Comparison of ENCODE assay signal across 8 cellular contexts in genomic region chr2:61065706-61066688, GRCh38. TPM values are rescaled to one million over a fixed set of nuclear protein-coding genes. Genes with fewer than 3 reads are reported as not detected.
DNase-seq lines count a peak whose midpoint lies in the region; ATAC-seq and TF ChIP-seq lines count a peak whose summit lies in the region.

Gene SANBR (plus strand): TSS chr2:61065871. CDS start chr2:61070351, 4,480 bp downstream.

- no peaks in the 10 kb centered on the region for H3K27me3 ChIP-seq in AG04450 (ENCODE audit: control insufficient read depth, insufficient read depth, low read length)
- no peaks in the 10 kb centered on the region for H3K27me3 ChIP-seq in spleen (replicated peaks in 1 of 7)

- CTCF ChIA-PET in AG04450 (lab: Charles Lee), result interaction anchor here (0.5 to 1.0 kb wide), 2 partner anchors 14 to 46 kb away, joined by 3 to 4 read pairs; no protein-coding TSS in a partner anchor
- CTCF ChIA-PET in WTC11 (lab: Charles Lee), result interaction anchor here (1.1 kb wide), 1 partner anchor 79 kb away, joined by 3 read pairs; no protein-coding TSS in a partner anchor

- peaks cover 0 to 8% (median 0%) of the 10 kb centered on the region in 6 donors for H3K36me3 ChIP-seq in spleen

- peak within 1 kb of the TSS; percentile 94 for H3K4me3 Mint-ChIP-seq in WTC11

- POLR2A ChIA-PET in AG04450 (lab: Yijun Ruan, JAX) (interaction anchor here (0.6 kb wide), 1 partner anchor 273 kb away, joined by 6 read pairs; no protein-coding TSS in a partner anchor), WTC11 (lab: Charles Lee) (interaction anchor here (1.2 kb wide), 1 partner anchor 79 kb away, joined by 4 read pairs; no protein-coding TSS in a partner anchor)

- intact Hi-C loops in spleen (cut with DNase I; ENCODE audit: low total_unique reads), result no loop called here

- H3K9me3 ChIP-seq in AG04450 (ENCODE audit: control insufficient read depth, insufficient read depth, low read length) (no peaks in the 10 kb centered on the region), spleen (no peaks in the 10 kb centered on the region)

- WGBS in spleen, 5 donors, result 0 to 1% (median 1%) methylated on average over 39 to 111 of the region's 111 CpGs

- TF ChIP-seq CTCF in AG04450 (IDR thresholded peaks at IDR 0.05; ENCODE audit: low read depth, low read length) (no peak), WTC11 (IDR thresholded peaks at IDR 0.05) (no peak), spleen (IDR thresholded peaks at IDR 0.05 in 8 of 11, conservative IDR thresholded peaks at IDR 0.05 in 3 of 11) (peak in 4 of 11 experiments; percentile 14 to 50 (median 39))

- ATAC-seq in GM18868 (IDR thresholded peaks at IDR 0.05; ENCODE audit: unreplicated experiment) (peak; percentile 98), HG03097 (IDR thresholded peaks at IDR 0.05; ENCODE audit: low FRiP score, unreplicated experiment) (peak; percentile 96), WTC11 (peak; percentile 96)

- peak within 1 kb of the TSS; percentile 74 for H3K4me3 ChIP-seq in AG04450 (ENCODE audit: low read depth, low read length)
- H3K4me3 ChIP-seq in spleen, result peak within 1 kb of the TSS; percentile 74 to 100 (median 96)

- peaks cover 7% of the 10 kb centered on the region for H3K4me1 Mint-ChIP-seq in WTC11

- no peaks in the 10 kb centered on the region; the same call in 1 of the 2 replicates for H3K27me3 Mint-ChIP-seq in WTC11 (ENCODE audit: low read depth)

- peak within 1 kb of the TSS; percentile 83 for H3K27ac Mint-ChIP-seq in WTC11

- peaks cover 5 to 24% (median 20%) of the 10 kb centered on the region in 6 donors for H3K4me1 ChIP-seq in spleen

- DNase-seq in AG04450 (ENCODE audit: low read depth, low spot score), result no peak
- DNase-seq in NCI-H2227 (lab: John Stamatoyannopoulos, UW; ENCODE audit: unreplicated experiment), result peak; percentile 96
- DNase-seq in WTC11 (ENCODE audit: low spot score), result peak; percentile 87
- peak; percentile 18 to 96 (median 83) for DNase-seq in caudate nucleus (lab: John Stamatoyannopoulos, UW)
- DNase-seq in iris pigment epithelial cell (ENCODE audit: low read depth), result peak; percentile 83
- DNase-seq in spleen, result peak; percentile 96

- peak within 1 kb of the TSS; percentile 25 for H3K27ac ChIP-seq in AG04450 (ENCODE audit: low read depth, low read length)
- peak within 1 kb of the TSS; percentile 50 for H3K27ac ChIP-seq in caudate nucleus (ENCODE audit: low read depth, low read length)
- H3K27ac ChIP-seq in spleen, result peak within 1 kb of the TSS; percentile 1 to 90 (median 84)

- H3K9me3 Mint-ChIP-seq in WTC11, result no peaks in the 10 kb centered on the region

- no peak for TF ChIP-seq POLR2A in spleen (IDR thresholded peaks at IDR 0.05)

- H3K36me3 Mint-ChIP-seq in WTC11, result 0 out of 2 replicates have a peak, but pooled peaks cover 3% of the 10 kb centered on the region

TF ChIP-seq in WTC11, 78 proteins besides CTCF, POLR2A, EP300 and RAD21 (continues in another document):
- no peak for TF ChIP-seq ATF2 (CRISPR knock-in tag; IDR thresholded peaks at IDR 0.05; ENCODE audit: borderline replicate concordance, low read depth)
- no peak for TF ChIP-seq TCF7 (CRISPR knock-in tag; IDR thresholded peaks at IDR 0.05; ENCODE audit: low read depth)
- no peak for TF ChIP-seq USF1 (CRISPR knock-in tag; IDR thresholded peaks at IDR 0.05)
- TF ChIP-seq ATF3 (CRISPR knock-in tag; conservative IDR thresholded peaks at IDR 0.05), result no peak
- no peak for TF ChIP-seq ATF1 (CRISPR knock-in tag; IDR thresholded peaks at IDR 0.05)
- TF ChIP-seq ZSCAN18 (CRISPR knock-in tag; IDR thresholded peaks at IDR 0.05), result no peak
- peak; percentile 90 for TF ChIP-seq NFYB (CRISPR knock-in tag; conservative IDR thresholded peaks at IDR 0.05; ENCODE audit: low read depth)
- no peak for TF ChIP-seq ZNF416 (CRISPR knock-in tag; IDR thresholded peaks at IDR 0.05)
- peak; percentile 62; the same call in 1 of the 2 replicates for TF ChIP-seq KAT7 (CRISPR knock-in tag; IDR thresholded peaks at IDR 0.05; ENCODE audit: borderline replicate concordance)
- TF ChIP-seq ZNF138 (CRISPR knock-in tag; conservative IDR thresholded peaks at IDR 0.05), result no peak
- peak; percentile 68; the same call in 1 of the 2 replicates for TF ChIP-seq HMGXB4 (CRISPR knock-in tag; IDR thresholded peaks at IDR 0.05)
- TF ChIP-seq IRF1 (CRISPR knock-in tag; IDR thresholded peaks at IDR 0.05), result no peak
- no peak for TF ChIP-seq OVOL2 (CRISPR knock-in tag; IDR thresholded peaks at IDR 0.05; ENCODE audit: borderline replicate concordance)
- TF ChIP-seq ETV6 (CRISPR knock-in tag; IDR thresholded peaks at IDR 0.05), result no peak
- TF ChIP-seq STAT6 (CRISPR knock-in tag; conservative IDR thresholded peaks at IDR 0.05; ENCODE audit: low read depth), result no peak
- TF ChIP-seq RORB (CRISPR knock-in tag; IDR thresholded peaks at IDR 0.05), result no peak

RNA-seq across cellular contexts. Expression of gene SANBR, which starts in this region (rescaled TPM):
- 7.9 and 10.8 TPM in 2 replicates for polyA plus RNA-seq in AG04450 (2011; rRNA removed)
- 2.9 and 9.3 TPM in 2 replicates for polyA minus RNA-seq in AG04450 (2011; rRNA and poly(A)+ RNA removed)
- 8.9 to 10.9 TPM (median 9.8 TPM) in 3 replicates for total RNA-seq in WTC11 (2021)
- total RNA-seq in spleen, result 10 to 100 TPM in 3 of 7 donors, 1 to 10 TPM in 4; 4.4 to 11.1 (median 9.4) TPM
- 1 to 10 TPM; 1.4 to 2.7 (median 1.5) TPM for polyA plus RNA-seq in spleen

Comparison
In these comparisons a context has a peak if more than half of its experiments do, and no peak if none do; other contexts are left out.
1. H3K27ac ChIP-seq: peak in every context shown above with its lines; median percentile 84 in spleen; 50 in caudate nucleus; 25 in AG04450.